ENCODE assay signal across 10 cellular contexts in genomic region chr16:50284131-50284911, GRCh38. TPM values are rescaled to one million over a fixed set of nuclear protein-coding genes. Genes with fewer than 3 reads are reported as not detected.
DNase-seq lines count a peak whose midpoint lies in the region; ATAC-seq, FAIRE-seq and TF ChIP-seq lines count a peak whose summit lies in the region.
"Had no signal": no experiment of that assay in that cellular context is flagged by ENCODE, and none has a peak within 500 bp of the region (broad histone marks: within the 10 kb centered on the region; RNA-seq: fewer than 3 reads in every experiment).

No MANE protein-coding gene starts in this region.

- no TSS peak for BruUV-seq in K562 (replicated peaks; lab: Mats Ljungman, UMichigan)

- H2AFZ ChIP-seq in K562 (ENCODE audit: low read depth, low read length), result no peak overlapping the region

- peak in 1 of 5 donors; percentile 14 for DNase-seq in CD8-positive, alpha-beta memory T cell
- DNase-seq in MV-4-11 (lab: John Stamatoyannopoulos, UW), result peak; percentile 27
- DNase-seq in K562 (ENCODE audit: extremely low read depth in 1 of 4, low spot score in 3 of 4), result no peak
- no peak for DNase-seq in neural crest cell (ENCODE audit: low read depth, low spot score)
- no peak for DNase-seq in progenitor cell of endocrine pancreas (ENCODE audit: low spot score, unreplicated experiment)
- DNase-seq in glutamatergic neuron, result no peak
- no peak for DNase-seq in DMS153 treated with DMSO at 0.1 percent for 48 hours (lab: John Stamatoyannopoulos, UW; ENCODE audit: unreplicated experiment)
- DNase-seq: stimulated activated CD4-positive, alpha-beta T cell treated with anti-CD3 and anti-CD28 coated beads, Interleukin-12 subunit alpha, Interleukin-12 subunit beta, amount 100 ng/mL, for 4 hours had no signal

- peaks cover 76 to 84% (median 79%) of the 10 kb centered on the region in 3 donors for H3K4me1 Mint-ChIP-seq in CD8-positive, alpha-beta memory T cell
- H3K4me1 Mint-ChIP-seq in neural crest cell (peaks cover 5% of the 10 kb centered on the region), progenitor cell of endocrine pancreas (ENCODE audit: low read depth) (no peaks in the 10 kb centered on the region), glutamatergic neuron (ENCODE audit: low read depth, unreplicated experiment) (peaks cover 18% of the 10 kb centered on the region)

- H3K36me3 ChIP-seq in CD8-positive, alpha-beta memory T cell (ENCODE audit: insufficient read depth, low read length), result peaks cover 14% of the 10 kb centered on the region
- peaks cover 69% of the 10 kb centered on the region; the same call in 2 of the 3 replicates for H3K36me3 ChIP-seq in K562 (ENCODE audit: control insufficient read depth, insufficient read depth, low read length)

- peak overlapping the region; percentile 7 to 89 (median 66) for H3K4me3 Mint-ChIP-seq in CD8-positive, alpha-beta memory T cell
- H3K4me3 Mint-ChIP-seq in neural crest cell (no peak overlapping the region), progenitor cell of endocrine pancreas (ENCODE audit: low read depth) (no peak overlapping the region), glutamatergic neuron (ENCODE audit: unreplicated experiment) (no peak overlapping the region)
- H3K4me3 Mint-ChIP-seq: brain had no signal

- intact Hi-C loops in K562 (cut with micrococcal nuclease), result no loop called here

- H3K36me3 Mint-ChIP-seq in CD8-positive, alpha-beta memory T cell, result peaks cover 5 to 38% (median 8%) of the 10 kb centered on the region in 3 donors
- H3K36me3 Mint-ChIP-seq in neural crest cell (ENCODE audit: low read depth) (no peaks in the 10 kb centered on the region), progenitor cell of endocrine pancreas (ENCODE audit: insufficient read depth) (peaks cover 5% of the 10 kb centered on the region), glutamatergic neuron (ENCODE audit: unreplicated experiment) (peaks cover 4% of the 10 kb centered on the region)

- no peak overlapping the region for H3K4me2 ChIP-seq in K562 (ENCODE audit: insufficient read depth, low read length)

- POLR2A ChIA-PET in CD8-positive, alpha-beta memory T cell (lab: Charles Lee), result interaction anchor here (1.5 to 4.0 kb wide), 2 partner anchors 10 to 18 kb away, joined by 4 to 24 read pairs; partner anchors contain the start of gene ADCY7
- POLR2A ChIA-PET in K562 (lab: Yijun Ruan, JAX), result interaction anchor here (1.7 kb wide), 1 partner anchor 12 kb away, joined by 8 read pairs; no protein-coding TSS in a partner anchor

- no peak overlapping the region for H3K4me3 ChIP-seq in CD8-positive, alpha-beta memory T cell (ENCODE audit: low read length)
- H3K4me3 ChIP-seq in K562, result no peak overlapping the region

- peak overlapping the region; percentile 13 to 96 (median 88) for H3K27ac Mint-ChIP-seq in CD8-positive, alpha-beta memory T cell
- H3K27ac Mint-ChIP-seq in neural crest cell (ENCODE audit: unreplicated experiment) (peak overlapping the region; percentile 16), progenitor cell of endocrine pancreas (no peak overlapping the region), glutamatergic neuron (ENCODE audit: unreplicated experiment) (no peak overlapping the region)
- H3K27ac Mint-ChIP-seq: brain had no signal

- peak overlapping the region in 1 of 2 experiments; percentile 80; a peak in 2 of 4 replicates for H3K9ac ChIP-seq in K562 (ENCODE audit: insufficient read depth in 1 of 2, low read depth in 2 of 2, low read length in 2 of 2)

- peaks cover 67% of the 10 kb centered on the region for H3K4me1 ChIP-seq in CD8-positive, alpha-beta memory T cell (ENCODE audit: insufficient read depth, low read length)
- peaks cover 35 to 47% of the 10 kb centered on the region in 2 experiments for H3K4me1 ChIP-seq in K562 (replicated peaks in 1 of 2; ENCODE audit: control insufficient read depth in 2 of 2, insufficient read depth in 2 of 2, low read length in 2 of 2)

- H3K79me2 ChIP-seq in K562 (ENCODE audit: control insufficient read depth, insufficient read depth, low read length), result peaks cover 86% of the 10 kb centered on the region

- peaks cover 26% of the 10 kb centered on the region for H4K20me1 ChIP-seq in K562 (replicated peaks; ENCODE audit: control insufficient read depth, insufficient read depth, low read length)

- H3K9me1 ChIP-seq in K562 (ENCODE audit: control insufficient read depth, insufficient read depth, low read length), result peaks cover 12% of the 10 kb centered on the region

- no peak overlapping the region for H3K27ac ChIP-seq in CD8-positive, alpha-beta memory T cell (ENCODE audit: low read depth, low read length)
- no peak overlapping the region; the same call in 2 of the 3 replicates for H3K27ac ChIP-seq in K562 (ENCODE audit: extremely low read depth, low read depth, low read length)

- no peak for FAIRE-seq in K562 (lab: Jason Lieb, UNC)

- CTCF ChIA-PET in CD8-positive, alpha-beta memory T cell (lab: Charles Lee), result interaction anchor here (1.0 to 8.2 kb wide), 3 partner anchors 11 to 366 kb away, joined by 3 to 48 read pairs (median 6); partner anchors contain the start of gene ADCY7
- CTCF ChIA-PET in K562 (lab: Yijun Ruan, JAX; ENCODE audit: low intra/inter-chr PET ratio), result no interaction called here

- TF ChIP-seq POLR2A in K562 (conservative IDR thresholded peaks at IDR 0.05), result no peak

- WGBS in K562 (ENCODE audit: insufficient coverage, low coverage, missing lambda C conversion rate), result 76% methylated on average over 14 of the region's 14 CpGs

- no peak for TF ChIP-seq EP300 in K562 (IDR thresholded peaks at IDR 0.05; ENCODE audit: low read length)

- in situ Hi-C loops in K562 (cut with MboI), result no loop called here

- H3K9me3 ChIP-seq in CD8-positive, alpha-beta memory T cell (ENCODE audit: low read length), result no peaks in the 10 kb centered on the region
- H3K9me3 ChIP-seq in K562 (replicated peaks; ENCODE audit: control insufficient read depth, insufficient read depth, low read depth, low read length), result peaks cover 2% of the 10 kb centered on the region

- TF ChIP-seq CTCF in K562 (IDR thresholded peaks at IDR 0.05 in 2 of 3, conservative IDR thresholded peaks at IDR 0.05 in 1 of 3; ENCODE audit: insufficient read depth in 2 of 3, low read depth in 1 of 3, low read length in 3 of 3) (no peak), neural crest cell (conservative IDR thresholded peaks at IDR 0.05) (no peak), progenitor cell of endocrine pancreas (IDR thresholded peaks at IDR 0.05; ENCODE audit: unreplicated experiment) (no peak), glutamatergic neuron (IDR thresholded peaks at IDR 0.05; ENCODE audit: partially characterized antibody, unreplicated experiment) (no peak)

- no peak for TF ChIP-seq RAD21 in K562 (CRISPR knock-in tag; conservative IDR thresholded peaks at IDR 0.05 in 1 of 2, IDR thresholded peaks at IDR 0.05 in 1 of 2)

- H3K27me3 Mint-ChIP-seq in CD8-positive, alpha-beta memory T cell, result no peaks in the 10 kb centered on the region
- H3K27me3 Mint-ChIP-seq in neural crest cell (ENCODE audit: low read depth) (no peaks in the 10 kb centered on the region), progenitor cell of endocrine pancreas (no peaks in the 10 kb centered on the region), glutamatergic neuron (ENCODE audit: unreplicated experiment) (peaks cover 7% of the 10 kb centered on the region)

- H3K27me3 ChIP-seq in CD8-positive, alpha-beta memory T cell (ENCODE audit: insufficient read depth, low read length, poor library complexity, severe bottlenecking), result no peaks in the 10 kb centered on the region
- H3K27me3 ChIP-seq in K562 (ENCODE audit: control insufficient read depth in 2 of 2, insufficient read depth in 2 of 2, low read length in 2 of 2), result no peaks in the 10 kb centered on the region

- ATAC-seq in K562 (no peak; the same call in 2 of the 3 replicates), GM21390 (IDR thresholded peaks at IDR 0.05; ENCODE audit: unreplicated experiment) (no peak)

- no peaks in the 10 kb centered on the region for H3K9me3 Mint-ChIP-seq in CD8-positive, alpha-beta memory T cell
- H3K9me3 Mint-ChIP-seq in neural crest cell (no peaks in the 10 kb centered on the region), progenitor cell of endocrine pancreas (ENCODE audit: low read depth) (peaks cover 2% of the 10 kb centered on the region), glutamatergic neuron (ENCODE audit: unreplicated experiment) (peaks cover 10% of the 10 kb centered on the region)

TF ChIP-seq in K562, 482 proteins besides CTCF, POLR2A, EP300 and RAD21 (continues in another document):
- peak; percentile 26; the same call in 1 of the 2 replicates for TF ChIP-seq BHLHE40 (IDR thresholded peaks at IDR 0.05; ENCODE audit: low read length)

RNA-seq across cellular contexts. Expression of gene ADCY7, which starts 18.0 kb away (rescaled TPM):
- total RNA-seq in CD8-positive, alpha-beta memory T cell, result 10 to 100 TPM; 76.6 to 83.4 TPM
- 88.1 TPM for polyA plus RNA-seq in CD8-positive, alpha-beta memory T cell
- 155 and 371 TPM in 2 replicates for total RNA-seq in K562 (2011; cell fraction: chromatin; rRNA removed; ENCODE audit: low replicate concordance)
- total RNA-seq in K562 (2011; cell fraction: nucleolus; rRNA removed), result 245 and 277 TPM in 2 replicates
- total RNA-seq in K562 (2011; cell fraction: nucleoplasm; rRNA removed), result 151 and 184 TPM in 2 replicates
- total RNA-seq in K562 (2014; rRNA removed), result 59.0 and 73.5 TPM in 2 replicates
- total RNA-seq in K562 (2014; rRNA removed; fragmentation: Illumina TruSeq; extraction: Trizol), result 15.9 and 19.0 TPM in 2 replicates
- total RNA-seq in K562 (2015; rRNA removed; fragmentation: Illumina TruSeq; extraction: Trizol), result 28.6 and 29.9 TPM in 2 replicates
- 104 and 108 TPM in 2 replicates for total RNA-seq in K562 (2021)
- 28.6 and 31.0 TPM in 2 replicates for polyA plus RNA-seq in K562 (2011; rRNA removed)
- polyA plus RNA-seq in K562 (2011; cell fraction: cytosol; rRNA removed), result 19.2 and 48.3 TPM in 2 replicates
- polyA plus RNA-seq in K562 (2011; cell fraction: nucleus; rRNA removed), result 193 and 347 TPM in 2 replicates
- polyA plus RNA-seq in K562 (2012), result 53.4 and 59.6 TPM in 2 replicates
- 26.4 and 37.3 TPM in 2 replicates for polyA plus RNA-seq in K562 (2014; fragmentation: Illumina TruSeq; extraction: Trizol)
- polyA plus RNA-seq in K562 (2014; fragmentation: Nextera tagmentation; extraction: Ambion mirVana), result 1 to 10 TPM; 2.3 to 2.4 TPM
- polyA plus RNA-seq in K562 (2014; rRNA removed), result 49.4 and 64.0 TPM in 2 replicates
- polyA minus RNA-seq in K562 (2011; rRNA and poly(A)+ RNA removed), result 27.7 and 54.0 TPM in 2 replicates
- polyA minus RNA-seq in K562 (2011; cell fraction: cytosol; rRNA and poly(A)+ RNA removed), result 42.4 and 51.4 TPM in 2 replicates
- polyA minus RNA-seq in K562 (2011; cell fraction: nucleus; rRNA and poly(A)+ RNA removed), result 109 TPM in 2 replicates
- total RNA-seq in neural crest cell, result 6.9 and 8.8 TPM in 2 replicates
- total RNA-seq in progenitor cell of endocrine pancreas, result 16.8 and 17.0 TPM in 2 replicates
- 16.7 TPM for total RNA-seq in glutamatergic neuron (ENCODE audit: unreplicated experiment)

Comparison
In these comparisons a context has a peak if more than half of its experiments do, and no peak if none do; other contexts are left out.
1. H3K27ac Mint-ChIP-seq: peak in CD8-positive, alpha-beta memory T cell (8 of 8) and neural crest cell (single experiment); none in progenitor cell of endocrine pancreas (single experiment) and glutamatergic neuron (single experiment).
2. H3K4me3 Mint-ChIP-seq: peak in CD8-positive, alpha-beta memory T cell (7 of 7); none in neural crest cell (single experiment), progenitor cell of endocrine pancreas (single experiment) and glutamatergic neuron (single experiment).